Comparison of ENCODE assay signal across 1 cellular context in genomic region chr7:94980418-94981142, GRCh38.
A peak's percentile ranks its signal among the peaks of the same experiment; 100 is the strongest.
TF ChIP-seq lines count a peak whose summit lies in the region.

No MANE protein-coding gene starts in this region.

TF ChIP-seq in HepG2, 621 proteins besides CTCF, POLR2A, EP300 and RAD21 (continued from another document and continues in another):
- TF ChIP-seq ZNF101 (CRISPR knock-in tag; IDR thresholded peaks at IDR 0.05; ENCODE audit: borderline replicate concordance, low read depth) = no peak
- TF ChIP-seq IRF2 (CRISPR knock-in tag; IDR thresholded peaks at IDR 0.05) = 0 out of 2 replicates have a peak, but pooled peaks have one; percentile 14
- no peak for TF ChIP-seq YY1 (IDR thresholded peaks at IDR 0.05; ENCODE audit: insufficient read depth, insufficient replicate concordance, low read depth, low read length)
- peak; percentile 96 for TF ChIP-seq GATA4 (IDR thresholded peaks at IDR 0.05; ENCODE audit: borderline replicate concordance, low read depth)
- TF ChIP-seq, protein P1, sequence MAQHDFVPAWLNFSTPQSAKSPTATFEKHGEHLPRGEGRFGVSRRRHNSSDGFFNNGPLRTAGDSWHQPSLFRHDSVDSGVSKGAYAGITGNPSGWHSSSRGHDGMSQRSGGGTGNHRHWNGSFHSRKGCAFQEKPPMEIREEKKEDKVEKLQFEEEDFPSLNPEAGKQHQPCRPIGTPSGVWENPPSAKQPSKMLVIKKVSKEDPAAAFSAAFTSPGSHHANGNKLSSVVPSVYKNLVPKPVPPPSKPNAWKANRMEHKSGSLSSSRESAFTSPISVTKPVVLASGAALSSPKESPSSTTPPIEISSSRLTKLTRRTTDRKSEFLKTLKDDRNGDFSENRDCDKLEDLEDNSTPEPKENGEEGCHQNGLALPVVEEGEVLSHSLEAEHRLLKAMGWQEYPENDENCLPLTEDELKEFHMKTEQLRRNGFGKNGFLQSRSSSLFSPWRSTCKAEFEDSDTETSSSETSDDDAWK (CRISPR knock-in tag; IDR thresholded peaks at IDR 0.05) = no peak
- TF ChIP-seq, protein P2, sequence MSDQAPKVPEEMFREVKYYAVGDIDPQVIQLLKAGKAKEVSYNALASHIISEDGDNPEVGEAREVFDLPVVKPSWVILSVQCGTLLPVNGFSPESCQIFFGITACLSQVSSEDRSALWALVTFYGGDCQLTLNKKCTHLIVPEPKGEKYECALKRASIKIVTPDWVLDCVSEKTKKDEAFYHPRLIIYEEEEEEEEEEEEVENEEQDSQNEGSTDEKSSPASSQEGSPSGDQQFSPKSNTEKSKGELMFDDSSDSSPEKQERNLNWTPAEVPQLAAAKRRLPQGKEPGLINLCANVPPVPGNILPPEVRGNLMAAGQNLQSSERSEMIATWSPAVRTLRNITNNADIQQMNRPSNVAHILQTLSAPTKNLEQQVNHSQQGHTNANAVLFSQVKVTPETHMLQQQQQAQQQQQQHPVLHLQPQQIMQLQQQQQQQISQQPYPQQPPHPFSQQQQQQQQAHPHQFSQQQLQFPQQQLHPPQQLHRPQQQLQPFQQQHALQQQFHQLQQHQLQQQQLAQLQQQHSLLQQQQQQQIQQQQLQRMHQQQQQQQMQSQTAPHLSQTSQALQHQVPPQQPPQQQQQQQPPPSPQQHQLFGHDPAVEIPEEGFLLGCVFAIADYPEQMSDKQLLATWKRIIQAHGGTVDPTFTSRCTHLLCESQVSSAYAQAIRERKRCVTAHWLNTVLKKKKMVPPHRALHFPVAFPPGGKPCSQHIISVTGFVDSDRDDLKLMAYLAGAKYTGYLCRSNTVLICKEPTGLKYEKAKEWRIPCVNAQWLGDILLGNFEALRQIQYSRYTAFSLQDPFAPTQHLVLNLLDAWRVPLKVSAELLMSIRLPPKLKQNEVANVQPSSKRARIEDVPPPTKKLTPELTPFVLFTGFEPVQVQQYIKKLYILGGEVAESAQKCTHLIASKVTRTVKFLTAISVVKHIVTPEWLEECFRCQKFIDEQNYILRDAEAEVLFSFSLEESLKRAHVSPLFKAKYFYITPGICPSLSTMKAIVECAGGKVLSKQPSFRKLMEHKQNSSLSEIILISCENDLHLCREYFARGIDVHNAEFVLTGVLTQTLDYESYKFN (CRISPR knock-in tag; conservative IDR thresholded peaks at IDR 0.05) = peak; percentile 61
- no peak for TF ChIP-seq ZNF318 (CRISPR knock-in tag; IDR thresholded peaks at IDR 0.05)
- no peak for TF ChIP-seq MAFK (conservative IDR thresholded peaks at IDR 0.05 in 1 of 2, IDR thresholded peaks at IDR 0.05 in 1 of 2; ENCODE audit: low read length in 2 of 2)
- TF ChIP-seq MBNL3 (CRISPR knock-in tag; conservative IDR thresholded peaks at IDR 0.05) = no peak
- no peak for TF ChIP-seq ZNF382 (CRISPR knock-in tag; IDR thresholded peaks at IDR 0.05; ENCODE audit: borderline replicate concordance)
- peak; percentile 86 for TF ChIP-seq CREM (IDR thresholded peaks at IDR 0.05)
- TF ChIP-seq CREM (CRISPR knock-in tag; IDR thresholded peaks at IDR 0.05) = no peak
- peak; percentile 40; the same call in 1 of the 2 replicates for TF ChIP-seq ZNF331 (CRISPR knock-in tag; IDR thresholded peaks at IDR 0.05)
- TF ChIP-seq, protein P3, sequence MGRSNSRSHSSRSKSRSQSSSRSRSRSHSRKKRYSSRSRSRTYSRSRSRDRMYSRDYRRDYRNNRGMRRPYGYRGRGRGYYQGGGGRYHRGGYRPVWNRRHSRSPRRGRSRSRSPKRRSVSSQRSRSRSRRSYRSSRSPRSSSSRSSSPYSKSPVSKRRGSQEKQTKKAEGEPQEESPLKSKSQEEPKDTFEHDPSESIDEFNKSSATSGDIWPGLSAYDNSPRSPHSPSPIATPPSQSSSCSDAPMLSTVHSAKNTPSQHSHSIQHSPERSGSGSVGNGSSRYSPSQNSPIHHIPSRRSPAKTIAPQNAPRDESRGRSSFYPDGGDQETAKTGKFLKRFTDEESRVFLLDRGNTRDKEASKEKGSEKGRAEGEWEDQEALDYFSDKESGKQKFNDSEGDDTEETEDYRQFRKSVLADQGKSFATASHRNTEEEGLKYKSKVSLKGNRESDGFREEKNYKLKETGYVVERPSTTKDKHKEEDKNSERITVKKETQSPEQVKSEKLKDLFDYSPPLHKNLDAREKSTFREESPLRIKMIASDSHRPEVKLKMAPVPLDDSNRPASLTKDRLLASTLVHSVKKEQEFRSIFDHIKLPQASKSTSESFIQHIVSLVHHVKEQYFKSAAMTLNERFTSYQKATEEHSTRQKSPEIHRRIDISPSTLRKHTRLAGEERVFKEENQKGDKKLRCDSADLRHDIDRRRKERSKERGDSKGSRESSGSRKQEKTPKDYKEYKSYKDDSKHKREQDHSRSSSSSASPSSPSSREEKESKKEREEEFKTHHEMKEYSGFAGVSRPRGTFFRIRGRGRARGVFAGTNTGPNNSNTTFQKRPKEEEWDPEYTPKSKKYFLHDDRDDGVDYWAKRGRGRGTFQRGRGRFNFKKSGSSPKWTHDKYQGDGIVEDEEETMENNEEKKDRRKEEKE (IDR thresholded peaks at IDR 0.05) = no peak
- 0 out of 2 replicates have a peak, but pooled peaks have one; percentile 33 for TF ChIP-seq PHF21A (CRISPR knock-in tag; IDR thresholded peaks at IDR 0.05)
- peak; percentile 75; the same call in 1 of the 2 replicates for TF ChIP-seq TCF7L2 (IDR thresholded peaks at IDR 0.05; ENCODE audit: low read depth, low read length)
- peak; percentile 64 for TF ChIP-seq TEAD3 (CRISPR knock-in tag; optimal IDR thresholded peaks at IDR 0.05; ENCODE audit: borderline replicate concordance)
- TF ChIP-seq ZNF329 (CRISPR knock-in tag; IDR thresholded peaks at IDR 0.05; ENCODE audit: low read depth) = no peak
- no peak for TF ChIP-seq ZNF749 (CRISPR knock-in tag; IDR thresholded peaks at IDR 0.05; ENCODE audit: borderline replicate concordance)
- TF ChIP-seq FOSL2 (CRISPR knock-in tag; IDR thresholded peaks at IDR 0.05) = peak; percentile 80
- TF ChIP-seq TBX3 (IDR thresholded peaks at IDR 0.05; ENCODE audit: borderline replicate concordance) = peak; percentile 77; the same call in 1 of the 2 replicates
- no peak for TF ChIP-seq GABPB1 (CRISPR knock-in tag; IDR thresholded peaks at IDR 0.05)
- peak; percentile 83; the same call in 1 of the 2 replicates for TF ChIP-seq HMG20A (CRISPR knock-in tag; IDR thresholded peaks at IDR 0.05; ENCODE audit: borderline replicate concordance)
- TF ChIP-seq FOXA3 (CRISPR knock-in tag; IDR thresholded peaks at IDR 0.05) = peak; percentile 84
- peak; percentile 63; the same call in 1 of the 2 replicates for TF ChIP-seq KDM6A (CRISPR knock-in tag; IDR thresholded peaks at IDR 0.05; ENCODE audit: low read depth)
- no peak for TF ChIP-seq ZNF546 (CRISPR knock-in tag; conservative IDR thresholded peaks at IDR 0.05)
- TF ChIP-seq ZSCAN29 (CRISPR knock-in tag; conservative IDR thresholded peaks at IDR 0.05) = no peak
- no peak for TF ChIP-seq ZNF138 (CRISPR knock-in tag; IDR thresholded peaks at IDR 0.05; ENCODE audit: low read depth)
- peak; percentile 52; the same call in 1 of the 2 replicates for TF ChIP-seq CEBPB (IDR thresholded peaks at IDR 0.05; ENCODE audit: borderline replicate concordance, low read depth, low read length)
- no peak for TF ChIP-seq ZSCAN22 (CRISPR knock-in tag; IDR thresholded peaks at IDR 0.05)
- no peak for TF ChIP-seq ZNF550 (CRISPR knock-in tag; IDR thresholded peaks at IDR 0.05; ENCODE audit: borderline replicate concordance)
- TF ChIP-seq DPF2 (CRISPR knock-in tag; IDR thresholded peaks at IDR 0.05; ENCODE audit: borderline replicate concordance, low read depth) = 0 out of 2 replicates have a peak, but pooled peaks have one; percentile 24
- TF ChIP-seq, protein P4, sequence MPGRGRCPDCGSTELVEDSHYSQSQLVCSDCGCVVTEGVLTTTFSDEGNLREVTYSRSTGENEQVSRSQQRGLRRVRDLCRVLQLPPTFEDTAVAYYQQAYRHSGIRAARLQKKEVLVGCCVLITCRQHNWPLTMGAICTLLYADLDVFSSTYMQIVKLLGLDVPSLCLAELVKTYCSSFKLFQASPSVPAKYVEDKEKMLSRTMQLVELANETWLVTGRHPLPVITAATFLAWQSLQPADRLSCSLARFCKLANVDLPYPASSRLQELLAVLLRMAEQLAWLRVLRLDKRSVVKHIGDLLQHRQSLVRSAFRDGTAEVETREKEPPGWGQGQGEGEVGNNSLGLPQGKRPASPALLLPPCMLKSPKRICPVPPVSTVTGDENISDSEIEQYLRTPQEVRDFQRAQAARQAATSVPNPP (CRISPR knock-in tag; IDR thresholded peaks at IDR 0.05) = no peak
- TF ChIP-seq POLR2AphosphoS5 (IDR thresholded peaks at IDR 0.05; ENCODE audit: low read depth, low read length) = no peak
- no peak for TF ChIP-seq AFF4 (CRISPR knock-in tag; IDR thresholded peaks at IDR 0.05)
- TF ChIP-seq, protein P5, sequence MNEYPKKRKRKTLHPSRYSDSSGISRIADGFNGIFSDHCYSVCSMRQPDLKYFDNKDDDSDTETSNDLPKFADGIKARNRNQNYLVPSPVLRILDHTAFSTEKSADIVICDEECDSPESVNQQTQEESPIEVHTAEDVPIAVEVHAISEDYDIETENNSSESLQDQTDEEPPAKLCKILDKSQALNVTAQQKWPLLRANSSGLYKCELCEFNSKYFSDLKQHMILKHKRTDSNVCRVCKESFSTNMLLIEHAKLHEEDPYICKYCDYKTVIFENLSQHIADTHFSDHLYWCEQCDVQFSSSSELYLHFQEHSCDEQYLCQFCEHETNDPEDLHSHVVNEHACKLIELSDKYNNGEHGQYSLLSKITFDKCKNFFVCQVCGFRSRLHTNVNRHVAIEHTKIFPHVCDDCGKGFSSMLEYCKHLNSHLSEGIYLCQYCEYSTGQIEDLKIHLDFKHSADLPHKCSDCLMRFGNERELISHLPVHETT (CRISPR knock-in tag; conservative IDR thresholded peaks at IDR 0.05) = no peak
